ENCODE assay signal across 1 cellular context in the genomic region with DNA sequence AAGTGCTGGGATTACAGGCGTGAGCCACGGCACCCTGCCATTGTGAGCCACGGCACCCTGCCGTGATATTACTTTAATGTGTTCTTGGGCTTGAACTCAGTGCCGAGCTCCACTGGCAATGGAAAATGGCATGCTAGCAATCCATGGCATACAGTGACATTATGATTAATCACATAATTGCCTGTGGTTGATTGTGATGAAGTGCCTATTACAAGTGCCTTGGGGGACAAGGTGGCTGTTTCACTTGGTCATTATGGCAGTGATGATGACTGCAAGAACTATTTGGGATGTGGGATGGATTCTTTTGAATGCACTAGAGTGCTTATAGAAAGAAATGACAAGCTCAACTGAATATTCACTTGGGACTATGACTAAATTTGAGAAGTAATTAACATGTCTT.
TF ChIP-seq lines count a peak whose summit lies in the region.

No MANE protein-coding gene starts in this region.

TF ChIP-seq in K562, 482 proteins besides CTCF, POLR2A, EP300 and RAD21:
- TF ChIP-seq BMI1 (IDR thresholded peaks at IDR 0.05; ENCODE audit: low read length) (no peak), MEIS2 (IDR thresholded peaks at IDR 0.05; ENCODE audit: partially characterized antibody) (peak; percentile 47)
- TF ChIP-seq, protein P1, sequence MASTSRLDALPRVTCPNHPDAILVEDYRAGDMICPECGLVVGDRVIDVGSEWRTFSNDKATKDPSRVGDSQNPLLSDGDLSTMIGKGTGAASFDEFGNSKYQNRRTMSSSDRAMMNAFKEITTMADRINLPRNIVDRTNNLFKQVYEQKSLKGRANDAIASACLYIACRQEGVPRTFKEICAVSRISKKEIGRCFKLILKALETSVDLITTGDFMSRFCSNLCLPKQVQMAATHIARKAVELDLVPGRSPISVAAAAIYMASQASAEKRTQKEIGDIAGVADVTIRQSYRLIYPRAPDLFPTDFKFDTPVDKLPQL (IDR thresholded peaks at IDR 0.05; ENCODE audit: extremely low read depth, insufficient read length) = no peak
TF ChIP-seq in K562: peak in this region for 1.
